Comparison of ENCODE assay signal across 1 cellular context in genomic region chr9:96762562-96762961, GRCh38.
TF ChIP-seq lines count a peak whose summit lies in the region.

No MANE protein-coding gene starts in this region.

TF ChIP-seq in SK-N-SH, 30 proteins besides CTCF, POLR2A, EP300 and RAD21 (continued from another document):
- TF ChIP-seq ZBTB33 (IDR thresholded peaks at IDR 0.05; ENCODE audit: borderline replicate concordance, low read depth) (no peak), FOXJ3 (CRISPR knock-in tag; IDR thresholded peaks at IDR 0.05) (no peak)
